8 cellular contexts compared by ENCODE assay signal in genomic region chr9:2157277-2158105, GRCh38.
A peak's percentile ranks its signal among the peaks of the same experiment; 100 is the strongest.
DNase-seq lines count a peak whose midpoint lies in the region; ATAC-seq and TF ChIP-seq lines count a peak whose summit lies in the region.

No MANE protein-coding gene starts in this region.

- peaks cover 3% of the 10 kb centered on the region for H3K9me3 Mint-ChIP-seq in nephron progenitor cell

- peaks cover 0 to 11% (median 0%) of the 10 kb centered on the region in 3 donors for H3K36me3 ChIP-seq in esophagus squamous epithelium

- peak overlapping the region; percentile 80 for H3K4me3 Mint-ChIP-seq in nephron progenitor cell

- ATAC-seq in HG02623 (IDR thresholded peaks at IDR 0.05; ENCODE audit: unreplicated experiment), result peak; percentile 31

- no peaks in the 10 kb centered on the region for H3K9me3 ChIP-seq in esophagus squamous epithelium

- WGBS in esophagus squamous epithelium, 2 donors, result 4 to 5% methylated on average over 19 to 20 of the region's 20 CpGs

- DNase-seq in NCI-H2196 (lab: John Stamatoyannopoulos, UW; ENCODE audit: unreplicated experiment) (peak; percentile 63), esophagus squamous epithelium (lab: John Stamatoyannopoulos, UW) (no peak), nephron progenitor cell (no peak), superior temporal gyrus (ENCODE audit: extremely low spot score) (peak; percentile 60), NCI-H187 treated with DMSO at 0.1 percent for 48 hours (lab: John Stamatoyannopoulos, UW) (no peak)
- DNase-seq in activated CD8-positive, alpha-beta memory T cell treated with anti-CD3 and anti-CD28 coated beads, Interleukin-2, amount 50 U/mL, for 24 hours (ENCODE audit: extremely low read depth), result peak; percentile 12

- H3K4me1 ChIP-seq in esophagus squamous epithelium, result peaks cover 13 to 93% (median 19%) of the 10 kb centered on the region in 3 donors

- no peak for TF ChIP-seq POLR2A in esophagus squamous epithelium (IDR thresholded peaks at IDR 0.05)

- peak overlapping the region; percentile 81 for H3K27ac Mint-ChIP-seq in nephron progenitor cell

- H3K27ac ChIP-seq in esophagus squamous epithelium, result peak overlapping the region; percentile 78 to 92 (median 86)

- intact Hi-C loops in esophagus squamous epithelium (cut with DNase I), result no loop called here

- H3K36me3 Mint-ChIP-seq in nephron progenitor cell (ENCODE audit: low read depth), result peaks cover 6% of the 10 kb centered on the region

- peaks cover 81% of the 10 kb centered on the region for H3K4me1 Mint-ChIP-seq in nephron progenitor cell

- peak overlapping the region; percentile 35 for H3K4me3 ChIP-seq in GM12875 (ENCODE audit: low read depth, low read length)
- peak overlapping the region; percentile 21 to 66 (median 50) for H3K4me3 ChIP-seq in esophagus squamous epithelium

- H3K27me3 Mint-ChIP-seq in nephron progenitor cell (ENCODE audit: low read depth, poor library complexity), result no peaks in the 10 kb centered on the region

- TF ChIP-seq CTCF in GM12875 (IDR thresholded peaks at IDR 0.05; ENCODE audit: borderline replicate concordance, insufficient read depth, low read depth, low read length) (no peak), esophagus squamous epithelium (IDR thresholded peaks at IDR 0.05) (no peak), nephron progenitor cell (IDR thresholded peaks at IDR 0.05) (no peak)

- no peaks in the 10 kb centered on the region for H3K27me3 ChIP-seq in esophagus squamous epithelium

Comparison
In these comparisons a context has a peak if more than half of its experiments do, and no peak if none do; other contexts are left out.
1. DNase-seq: peak in NCI-H2196 (single experiment), activated CD8-positive, alpha-beta memory T cell treated with anti-CD3 and anti-CD28 coated beads, Interleukin-2, amount 50 U/mL, for 24 hours (single experiment) and superior temporal gyrus (single experiment); none in esophagus squamous epithelium (single experiment), nephron progenitor cell (single experiment) and NCI-H187 treated with DMSO at 0.1 percent for 48 hours (single experiment).